In the genomic region with DNA sequence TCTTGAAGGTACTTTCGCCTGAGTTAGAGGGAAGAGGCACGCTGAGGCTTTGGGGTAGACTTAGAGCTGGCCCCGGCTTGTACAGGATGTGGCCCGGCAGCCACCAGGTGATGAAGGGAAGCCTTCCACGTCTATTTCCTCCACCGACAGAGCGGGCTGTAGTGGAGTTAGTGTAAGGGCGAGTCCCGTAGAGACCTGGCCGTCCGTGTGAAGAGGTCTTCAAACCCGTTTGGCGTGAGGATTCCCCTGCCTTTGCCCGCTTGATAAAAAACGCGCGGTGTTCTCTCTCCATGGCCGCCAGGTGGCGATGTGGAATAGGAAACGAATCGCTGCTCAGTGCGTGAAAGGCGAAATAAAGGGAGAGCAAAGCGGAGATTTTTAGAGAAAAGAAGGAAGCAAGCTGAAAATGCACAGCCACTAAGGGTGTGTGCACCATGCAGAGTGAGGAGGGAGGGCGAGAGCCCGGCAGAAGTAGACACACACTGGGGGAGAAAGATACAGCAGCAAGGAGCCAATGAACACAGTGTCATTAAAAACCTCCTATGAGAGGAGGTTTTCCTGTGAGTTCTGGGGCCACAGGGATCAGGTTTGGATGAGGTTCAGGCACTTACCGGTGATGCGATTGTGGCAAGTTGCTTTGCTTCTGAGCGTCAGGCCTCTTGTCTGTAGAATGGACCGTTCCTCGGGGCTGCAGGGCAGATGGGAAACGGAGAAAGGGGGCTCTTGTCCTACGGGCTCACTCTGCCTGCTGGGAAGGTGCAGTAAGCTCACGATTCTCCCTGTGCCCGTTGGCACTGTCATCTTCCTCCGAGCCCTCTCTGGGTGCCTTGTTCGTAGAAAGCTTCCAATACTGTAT, we compare ENCODE assay signal across 8 cellular contexts. TPM values are rescaled to one million over a fixed set of nuclear protein-coding genes. Genes with fewer than 3 reads are reported as not detected.
DNase-seq lines count a peak whose midpoint lies in the region; ATAC-seq and TF ChIP-seq lines count a peak whose summit lies in the region.

No MANE protein-coding gene starts in this region.

- peaks cover 13% of the 10 kb centered on the region for H3K27me3 Mint-ChIP-seq in memory B cell

- DNase-seq in AG04450 (ENCODE audit: low read depth, low spot score) (peak; percentile 55), NCI-H526 treated with DMSO at 0.1 percent for 48 hours (lab: John Stamatoyannopoulos, UW) (peak; percentile 52), ecto neural progenitor cell (ENCODE audit: low spot score) (peak; percentile 88), memory B cell (ENCODE audit: low spot score in 2 of 2) (peak; percentile 61 to 72)
- DNase-seq in activated CD4-positive, alpha-beta T cell treated with anti-CD3 and anti-CD28 coated beads, Interleukin-2, amount 50 U/mL, for 48 hours, result peak; percentile 73 to 80
- DNase-seq in stimulated activated CD8-positive, alpha-beta memory T cell treated with anti-CD3 and anti-CD28 coated beads, Interleukin-15, amount 100 ng/mL, for 4 hours (ENCODE audit: low read depth in 2 of 2), result peak; percentile 7 to 22

- peak overlapping the region; percentile 15; the same call in 1 of the 2 replicates for H3K4me3 ChIP-seq in AG04450 (ENCODE audit: low read depth, low read length)

- ATAC-seq in GM18867 (IDR thresholded peaks at IDR 0.05; ENCODE audit: unreplicated experiment) (peak; percentile 72), HG03439 (IDR thresholded peaks at IDR 0.05; ENCODE audit: unreplicated experiment) (peak; percentile 65), memory B cell (ENCODE audit: low read depth) (peak; percentile 64)

- no peaks in the 10 kb centered on the region for H3K36me3 Mint-ChIP-seq in memory B cell

- TF ChIP-seq CTCF in AG04450 (IDR thresholded peaks at IDR 0.05; ENCODE audit: low read depth, low read length), result peak; percentile 88

- peaks cover 4% of the 10 kb centered on the region for H3K27me3 ChIP-seq in AG04450 (ENCODE audit: control insufficient read depth, insufficient read depth, low read length)

- peak overlapping the region; percentile 4 for H3K4me3 Mint-ChIP-seq in memory B cell

- H3K4me1 Mint-ChIP-seq in memory B cell, result peaks cover 12% of the 10 kb centered on the region

- H3K9me3 Mint-ChIP-seq in memory B cell, result peaks cover 1% of the 10 kb centered on the region

- POLR2A ChIA-PET in AG04450 (lab: Yijun Ruan, JAX), result interaction anchor here (1.1 to 3.0 kb wide), 4 partner anchors 19 to 1018 kb away, joined by 3 to 16 read pairs (median 4); no protein-coding TSS in a partner anchor

- CTCF ChIA-PET in AG04450 (lab: Charles Lee), result interaction anchor here (0.6 to 7.6 kb wide), 56 partner anchors 9 to 1023 kb away, joined by 3 to 138 read pairs (median 4); a partner anchor contains a TSS

- H3K9me3 ChIP-seq in AG04450 (ENCODE audit: control insufficient read depth, insufficient read depth, low read length), result no peaks in the 10 kb centered on the region; the same call in 1 of the 2 replicates

- no peak overlapping the region for H3K27ac ChIP-seq in AG04450 (ENCODE audit: low read depth, low read length)

- no peak overlapping the region for H3K27ac Mint-ChIP-seq in memory B cell

RNA-seq across cellular contexts. Expression of a gene that starts 34.2 kb away (rescaled TPM):
- polyA plus RNA-seq in AG04450 (2011; rRNA removed), result 159 and 185 TPM in 2 replicates
- polyA minus RNA-seq in AG04450 (2011; rRNA and poly(A)+ RNA removed), result 216 and 240 TPM in 2 replicates

RNA-seq across cellular contexts. Expression of a gene that starts 59.0 kb away (rescaled TPM):
- not detected in 2 replicates for polyA plus RNA-seq in AG04450 (2011; rRNA removed)
- polyA minus RNA-seq in AG04450 (2011; rRNA and poly(A)+ RNA removed), result not detected in 2 replicates

Comparison
In these comparisons a context has a peak if more than half of its experiments do, and no peak if none do; other contexts are left out.
1. DNase-seq: peak in every context shown above with its lines; median percentile 88 in ecto neural progenitor cell; 76 in activated CD4-positive, alpha-beta T cell treated with anti-CD3 and anti-CD28 coated beads, Interleukin-2, amount 50 U/mL, for 48 hours; 66 in memory B cell; 55 in AG04450; 52 in NCI-H526 treated with DMSO at 0.1 percent for 48 hours; 14 in stimulated activated CD8-positive, alpha-beta memory T cell treated with anti-CD3 and anti-CD28 coated beads, Interleukin-15, amount 100 ng/mL, for 4 hours.